16 cellular contexts compared by ENCODE assay signal in genomic region chr14:101520621-101521305, GRCh38. TPM values are rescaled to one million over a fixed set of nuclear protein-coding genes. Genes with fewer than 3 reads are reported as not detected.
DNase-seq lines count a peak whose midpoint lies in the region; ATAC-seq and TF ChIP-seq lines count a peak whose summit lies in the region.
"Had no signal": no experiment of that assay in that cellular context is flagged by ENCODE, and none has a peak within 500 bp of the region (broad histone marks: within the 10 kb centered on the region; RNA-seq: fewer than 3 reads in every experiment).

No MANE protein-coding gene starts in this region.

- H3K23ac ChIP-seq in trophoblast cell (ENCODE audit: low read length) = no peak overlapping the region

- H3K79me1 ChIP-seq in trophoblast cell (ENCODE audit: low read length) = no peaks in the 10 kb centered on the region

- WGBS in right cardiac atrium = 77% methylated on average over 25 of the region's 25 CpGs
- no CpG with 5 or more reads among the region's 25 CpGs for WGBS in trophoblast cell (ENCODE audit: extremely low coverage, insufficient coverage, insufficient read length)

- H3K4ac ChIP-seq in trophoblast cell (ENCODE audit: low read depth, low read length) = no peak overlapping the region

- H3K9me3 ChIP-seq in breast epithelium = peaks cover 0 to 2% of the 10 kb centered on the region in 2 donors
- no peaks in the 10 kb centered on the region for H3K9me3 ChIP-seq in right cardiac atrium (ENCODE audit: control insufficient read depth, low read length)
- peaks cover 0 to 5% (median 3%) of the 10 kb centered on the region in 5 donors for H3K9me3 ChIP-seq in subcutaneous abdominal adipose tissue (ENCODE audit: control insufficient read depth in 5 of 5, low read length in 5 of 5)
- peaks cover 8% of the 10 kb centered on the region for H3K9me3 ChIP-seq in trophoblast cell (ENCODE audit: insufficient read depth, low read depth, low read length)

- DNase-seq in Ammon's horn (ENCODE audit: low spot score) = peak; percentile 52
- peak in 1 of 2 donors; percentile 49 for DNase-seq in breast epithelium (ENCODE audit: low spot score in 2 of 2)
- peak; percentile 73 to 87 (median 80) for DNase-seq in right cardiac atrium
- no peak for DNase-seq in stimulated activated naive CD8-positive, alpha-beta T cell treated with anti-CD3 and anti-CD28 coated beads, Interleukin-15, Interleukin-2, amounts not matched to agents 100 U/mL and 50 U/mL, for 24 hours
- no peak for DNase-seq in dermis blood vessel endothelial cell
- DNase-seq in GM10266 (ENCODE audit: extremely low spot score) = no peak
- no peak for DNase-seq in trophoblast cell
- DNase-seq: activated naive CD4-positive, alpha-beta T cell; effector memory CD8-positive, alpha-beta T cell; NCI-H1092; NCI-H2171 treated with DMSO at 0.1 percent for 48 hours; T-helper 2 cell had no signal

- H3K4me3 ChIP-seq in breast epithelium = peak overlapping the region in 1 of 3 donors; percentile 35
- no peak overlapping the region for H3K4me3 ChIP-seq in right cardiac atrium (ENCODE audit: low read length)
- peak overlapping the region in 1 of 5 donors; percentile 4 for H3K4me3 ChIP-seq in subcutaneous abdominal adipose tissue (ENCODE audit: low read depth in 1 of 5, low read length in 5 of 5)
- no peak overlapping the region for H3K4me3 ChIP-seq in trophoblast cell (ENCODE audit: low read depth, low read length)

- H3K9ac ChIP-seq in subcutaneous abdominal adipose tissue (ENCODE audit: low read length in 5 of 5) = peak overlapping the region in 1 of 5 donors; percentile 39
- no peak overlapping the region for H3K9ac ChIP-seq in trophoblast cell (ENCODE audit: low read length)

- H2AK5ac ChIP-seq in trophoblast cell (ENCODE audit: low read length) = no peak overlapping the region

- peaks cover 0 to 10% of the 10 kb centered on the region in 2 donors for H3K4me1 ChIP-seq in breast epithelium
- peaks cover 7% of the 10 kb centered on the region for H3K4me1 ChIP-seq in right cardiac atrium (ENCODE audit: control insufficient read depth, insufficient read depth, low read length)
- peaks cover 20 to 51% (median 45%) of the 10 kb centered on the region in 5 donors for H3K4me1 ChIP-seq in subcutaneous abdominal adipose tissue (ENCODE audit: control insufficient read depth in 5 of 5, insufficient read depth in 5 of 5, low read length in 5 of 5)
- H3K4me1 ChIP-seq in trophoblast cell (ENCODE audit: control insufficient read depth in 1 of 2, insufficient read depth in 2 of 2, low read length in 2 of 2) = no peaks in the 10 kb centered on the region

- no peak overlapping the region for H4K91ac ChIP-seq in trophoblast cell (ENCODE audit: low read depth, low read length)

- no peak overlapping the region for H2BK12ac ChIP-seq in trophoblast cell (ENCODE audit: low read length)

- no peak overlapping the region for H4K8ac ChIP-seq in trophoblast cell (ENCODE audit: low read depth, low read length)

- no peak overlapping the region for H3K18ac ChIP-seq in trophoblast cell (ENCODE audit: low read length)

- H3K79me2 ChIP-seq in trophoblast cell (ENCODE audit: control insufficient read depth, insufficient read depth, low read length, poor library complexity) = no peaks in the 10 kb centered on the region

- H3K27me3 ChIP-seq in breast epithelium (no peaks in the 10 kb centered on the region), right cardiac atrium (ENCODE audit: control insufficient read depth, insufficient read depth) (no peaks in the 10 kb centered on the region), subcutaneous abdominal adipose tissue (ENCODE audit: control insufficient read depth in 5 of 5, insufficient read depth in 4 of 5, low read length in 5 of 5) (peaks cover 0 to 2% (median 0%) of the 10 kb centered on the region in 5 donors), trophoblast cell (ENCODE audit: insufficient read depth, low read length) (no peaks in the 10 kb centered on the region)

- no peak overlapping the region for H3K4me2 ChIP-seq in trophoblast cell (ENCODE audit: low read length)

- H4K12ac ChIP-seq in trophoblast cell (ENCODE audit: low read depth, low read length) = no peak overlapping the region

- peak overlapping the region; percentile 50 to 83 for H3K27ac ChIP-seq in breast epithelium
- H3K27ac ChIP-seq in right cardiac atrium (ENCODE audit: low read length) = peak overlapping the region; percentile 16
- H3K27ac ChIP-seq in subcutaneous abdominal adipose tissue (ENCODE audit: low read depth, low read length) = peak overlapping the region; percentile 41
- no peak overlapping the region for H3K27ac ChIP-seq in trophoblast cell (ENCODE audit: low read depth, low read length)

- ATAC-seq in right cardiac atrium = peak; percentile 29 to 34
- ATAC-seq in stimulated activated naive CD8-positive, alpha-beta T cell treated with anti-CD3 and anti-CD28 coated beads, Interleukin-15, Interleukin-2, amounts not matched to agents 100 U/mL and 50 U/mL, for 24 hours = no peak
- ATAC-seq: activated CD4-positive, CD25-positive, alpha-beta regulatory T cell treated with anti-CD3 and anti-CD28 coated beads, Interleukin-2, amount 50 U/mL, for 24 hours; effector memory CD8-positive, alpha-beta T cell had no signal

- intact Hi-C loops in breast epithelium (cut with DNase I; ENCODE audit: low total_unique reads) = no loop called here
- intact Hi-C loops in right cardiac atrium (cut with DNase I) = no loop called here

- TF ChIP-seq CTCF in breast epithelium (IDR thresholded peaks at IDR 0.05) (no peak), GM10266 (IDR thresholded peaks at IDR 0.05; ENCODE audit: control insufficient read depth, insufficient read depth, low read depth, missing control alignments) (no peak)

- no peaks in the 10 kb centered on the region for H3K36me3 ChIP-seq in breast epithelium
- H3K36me3 ChIP-seq in subcutaneous abdominal adipose tissue (ENCODE audit: control insufficient read depth in 5 of 5, insufficient read depth in 5 of 5, low read length in 5 of 5) = no peaks in the 10 kb centered on the region
- H3K36me3 ChIP-seq in trophoblast cell (ENCODE audit: control insufficient read depth in 1 of 2, insufficient read depth in 2 of 2, low read length in 2 of 2) = no peaks in the 10 kb centered on the region

- TF ChIP-seq POLR2A in breast epithelium (IDR thresholded peaks at IDR 0.05) = no peak

- no peak overlapping the region for H2BK120ac ChIP-seq in trophoblast cell (ENCODE audit: insufficient read depth, low read length, poor library complexity)

- no peak overlapping the region for H2AFZ ChIP-seq in trophoblast cell (ENCODE audit: insufficient read depth, low read length, poor library complexity)

- H2BK5ac ChIP-seq in trophoblast cell (ENCODE audit: low read depth, low read length, poor library complexity) = no peak overlapping the region

- H3K14ac ChIP-seq in trophoblast cell (ENCODE audit: low read length) = no peak overlapping the region

RNA-seq across cellular contexts. Expression of gene DIO3, which starts 40.5 kb away (rescaled TPM):
- total RNA-seq in breast epithelium = 1 to 10 TPM; 1.3 to 5.1 (median 1.6) TPM
- total RNA-seq in right cardiac atrium = under 1 TPM in 1 of 4 donors, not detected in 3; 0.17 TPM
- polyA plus RNA-seq in right cardiac atrium = 0.34 TPM
- not detected in 2 replicates for total RNA-seq in dermis blood vessel endothelial cell
- polyA plus RNA-seq in trophoblast cell (2013) = 106 and 119 TPM in 2 replicates
- total RNA-seq: bronchial epithelial cell had no signal
- polyA plus RNA-seq: AG04450 had no signal

Comparison
In these comparisons a context has a peak if more than half of its experiments do, and no peak if none do; other contexts are left out.
1. DNase-seq: peak in Ammon's horn (single experiment) and right cardiac atrium (3 of 3); none in stimulated activated naive CD8-positive, alpha-beta T cell treated with anti-CD3 and anti-CD28 coated beads, Interleukin-15, Interleukin-2, amounts not matched to agents 100 U/mL and 50 U/mL, for 24 hours (single experiment), dermis blood vessel endothelial cell (single experiment), GM10266 (single experiment) and trophoblast cell (0 of 2).